ENCODE assay signal across 1 cellular context in the genomic region with DNA sequence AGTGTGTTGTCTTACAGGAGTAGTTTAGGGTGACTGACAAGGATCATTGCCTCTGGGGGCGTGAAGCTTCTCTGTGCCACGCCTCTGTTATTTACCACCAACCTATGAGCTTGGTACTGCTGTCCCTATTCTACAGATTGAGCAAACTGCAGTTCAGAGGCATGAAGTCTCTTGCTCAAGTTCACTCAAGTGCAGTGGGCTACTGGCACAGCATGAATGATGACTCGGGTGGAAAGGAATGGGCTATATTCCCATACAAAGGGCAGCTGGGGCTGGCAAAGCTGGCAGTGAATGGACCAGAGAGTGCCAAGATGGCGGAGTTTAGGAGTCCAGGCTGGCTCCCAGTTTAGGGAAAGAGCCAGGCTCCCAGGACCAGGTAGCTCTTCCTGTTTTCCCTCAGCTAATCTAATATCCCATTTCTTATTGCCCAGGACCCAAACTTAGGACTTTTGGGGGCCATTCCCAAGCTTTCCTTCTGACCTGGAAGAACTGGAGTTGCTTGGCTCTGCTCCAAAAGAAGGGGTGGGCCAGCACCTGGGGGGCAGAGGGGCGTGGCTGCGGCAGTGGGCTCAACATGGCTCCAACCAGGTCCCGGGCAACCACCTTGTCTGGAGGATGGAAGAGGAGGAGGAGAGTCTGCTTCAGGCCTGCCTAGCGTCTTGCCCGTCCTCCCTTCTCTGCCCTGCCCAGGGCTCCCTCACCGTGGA.
TF ChIP-seq lines count a peak whose summit lies in the region.

No MANE protein-coding gene starts in this region.

TF ChIP-seq in HCT116, 20 proteins besides CTCF, POLR2A, EP300 and RAD21:
- TF ChIP-seq REST (IDR thresholded peaks at IDR 0.05; ENCODE audit: low read depth) (no peak), ZNF274 (IDR thresholded peaks at IDR 0.05; ENCODE audit: low read depth, low read length) (no peak), ELF1 (IDR thresholded peaks at IDR 0.05; ENCODE audit: borderline replicate concordance, low read depth) (no peak), ZFX (IDR thresholded peaks at IDR 0.05) (no peak), CBX3 (IDR thresholded peaks at IDR 0.05; ENCODE audit: low read depth) (no peak), TCF7L2 (IDR thresholded peaks at IDR 0.05; ENCODE audit: borderline replicate concordance, extremely low read depth, insufficient read depth, insufficient read length) (no peak), EGR1 (IDR thresholded peaks at IDR 0.05; ENCODE audit: low read depth) (no peak), EZH2 (IDR thresholded peaks at IDR 0.05) (no peak), SRF (IDR thresholded peaks at IDR 0.05; ENCODE audit: low read depth) (no peak), EZH2phosphoT487 (IDR thresholded peaks at IDR 0.05; ENCODE audit: borderline replicate concordance) (no peak), JUND (IDR thresholded peaks at IDR 0.05) (no peak), SIN3A (IDR thresholded peaks at IDR 0.05; ENCODE audit: low read depth) (no peak), SP1 (IDR thresholded peaks at IDR 0.05; ENCODE audit: low read depth) (no peak)
- TF ChIP-seq, protein P1, sequence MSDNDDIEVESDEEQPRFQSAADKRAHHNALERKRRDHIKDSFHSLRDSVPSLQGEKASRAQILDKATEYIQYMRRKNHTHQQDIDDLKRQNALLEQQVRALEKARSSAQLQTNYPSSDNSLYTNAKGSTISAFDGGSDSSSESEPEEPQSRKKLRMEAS (IDR thresholded peaks at IDR 0.05): no peak
